In the genomic region with DNA sequence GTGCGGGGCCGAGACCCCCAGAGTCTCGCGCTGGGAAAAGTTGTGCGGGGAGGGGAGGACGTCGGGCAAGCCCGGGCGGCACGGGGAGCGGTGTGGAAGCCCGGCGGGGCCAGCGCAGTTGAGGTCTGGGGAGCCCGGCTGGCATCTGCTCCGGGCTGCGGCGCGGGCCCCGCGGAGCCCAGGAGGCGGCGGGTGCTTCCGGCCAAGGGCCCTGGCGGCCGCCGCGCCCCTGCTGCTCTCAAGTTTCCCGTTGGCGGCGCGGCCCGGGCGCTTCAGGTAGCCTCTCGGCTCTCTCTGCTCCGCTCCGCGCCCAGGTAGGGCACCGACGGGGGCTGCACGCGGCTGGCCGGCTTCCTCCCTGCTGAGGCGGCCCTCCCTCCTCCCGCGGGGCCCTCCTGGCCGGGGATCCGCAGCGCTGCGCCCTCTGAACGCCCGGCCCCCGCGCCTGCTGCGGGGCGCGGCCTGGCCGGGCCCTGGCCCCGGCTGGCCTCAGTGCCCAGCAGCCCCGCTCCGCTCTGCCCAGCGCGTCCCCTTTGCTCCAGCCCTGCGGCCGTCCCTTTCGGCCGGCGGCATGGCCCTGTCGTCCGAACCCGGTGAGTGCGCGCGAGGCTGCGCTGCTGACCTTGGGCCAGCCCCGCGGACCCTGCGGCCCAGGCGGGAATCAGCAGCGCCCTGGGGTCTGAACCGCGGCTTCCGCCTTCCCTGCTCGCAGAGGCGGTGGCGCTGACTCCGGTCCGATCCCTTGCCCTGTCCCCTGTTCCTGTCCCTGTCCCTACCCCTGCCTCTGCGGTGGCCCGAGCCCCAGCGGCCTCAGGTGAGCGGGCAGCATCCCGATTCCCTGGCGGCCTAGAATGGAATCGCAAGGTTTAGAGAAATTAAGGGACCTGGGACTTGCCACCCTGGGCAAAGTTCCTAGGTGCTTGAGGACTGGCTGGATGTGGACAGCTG, we compare ENCODE assay signal across 1 cellular context.
A peak's percentile ranks its signal among the peaks of the same experiment; 100 is the strongest.
TF ChIP-seq lines count a peak whose summit lies in the region.

No MANE protein-coding gene starts in this region.

TF ChIP-seq in HepG2, 621 proteins besides CTCF, POLR2A, EP300 and RAD21 (continued from another document and continues in another):
- TF ChIP-seq, protein P1, sequence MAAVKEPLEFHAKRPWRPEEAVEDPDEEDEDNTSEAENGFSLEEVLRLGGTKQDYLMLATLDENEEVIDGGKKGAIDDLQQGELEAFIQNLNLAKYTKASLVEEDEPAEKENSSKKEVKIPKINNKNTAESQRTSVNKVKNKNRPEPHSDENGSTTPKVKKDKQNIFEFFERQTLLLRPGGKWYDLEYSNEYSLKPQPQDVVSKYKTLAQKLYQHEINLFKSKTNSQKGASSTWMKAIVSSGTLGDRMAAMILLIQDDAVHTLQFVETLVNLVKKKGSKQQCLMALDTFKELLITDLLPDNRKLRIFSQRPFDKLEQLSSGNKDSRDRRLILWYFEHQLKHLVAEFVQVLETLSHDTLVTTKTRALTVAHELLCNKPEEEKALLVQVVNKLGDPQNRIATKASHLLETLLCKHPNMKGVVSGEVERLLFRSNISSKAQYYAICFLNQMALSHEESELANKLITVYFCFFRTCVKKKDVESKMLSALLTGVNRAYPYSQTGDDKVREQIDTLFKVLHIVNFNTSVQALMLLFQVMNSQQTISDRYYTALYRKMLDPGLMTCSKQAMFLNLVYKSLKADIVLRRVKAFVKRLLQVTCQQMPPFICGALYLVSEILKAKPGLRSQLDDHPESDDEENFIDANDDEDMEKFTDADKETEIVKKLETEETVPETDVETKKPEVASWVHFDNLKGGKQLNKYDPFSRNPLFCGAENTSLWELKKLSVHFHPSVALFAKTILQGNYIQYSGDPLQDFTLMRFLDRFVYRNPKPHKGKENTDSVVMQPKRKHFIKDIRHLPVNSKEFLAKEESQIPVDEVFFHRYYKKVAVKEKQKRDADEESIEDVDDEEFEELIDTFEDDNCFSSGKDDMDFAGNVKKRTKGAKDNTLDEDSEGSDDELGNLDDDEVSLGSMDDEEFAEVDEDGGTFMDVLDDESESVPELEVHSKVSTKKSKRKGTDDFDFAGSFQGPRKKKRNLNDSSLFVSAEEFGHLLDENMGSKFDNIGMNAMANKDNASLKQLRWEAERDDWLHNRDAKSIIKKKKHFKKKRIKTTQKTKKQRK (IDR thresholded peaks at IDR 0.05; ENCODE audit: low read length), result no peak
- TF ChIP-seq SCMH1 (CRISPR knock-in tag; IDR thresholded peaks at IDR 0.05; ENCODE audit: borderline replicate concordance) (no peak), IKZF4 (CRISPR knock-in tag; IDR thresholded peaks at IDR 0.05; ENCODE audit: borderline replicate concordance, low read depth, not compliant biosample characterization) (no peak), GZF1 (CRISPR knock-in tag; IDR thresholded peaks at IDR 0.05) (0 out of 2 replicates have a peak, but pooled peaks have one; percentile 34), ATRX (CRISPR knock-in tag; IDR thresholded peaks at IDR 0.05; ENCODE audit: borderline replicate concordance) (no peak), ZFP62 (CRISPR knock-in tag; IDR thresholded peaks at IDR 0.05) (no peak), ZNF335 (CRISPR knock-in tag; IDR thresholded peaks at IDR 0.05) (no peak), ZFX (CRISPR knock-in tag; IDR thresholded peaks at IDR 0.05; ENCODE audit: low read depth) (peak; percentile 59), SAP130 (CRISPR knock-in tag; IDR thresholded peaks at IDR 0.05; ENCODE audit: low read depth) (no peak), PHB2 (IDR thresholded peaks at IDR 0.05; ENCODE audit: partially characterized antibody) (no peak), GATA4 (IDR thresholded peaks at IDR 0.05; ENCODE audit: borderline replicate concordance, low read depth) (no peak), TAF15 (IDR thresholded peaks at IDR 0.05; ENCODE audit: low read depth, low read length, poor library complexity, severe bottlenecking) (no peak), GABPB1 (CRISPR knock-in tag; IDR thresholded peaks at IDR 0.05) (peak; percentile 26; the same call in 1 of the 2 replicates), SMAD1 (CRISPR knock-in tag; IDR thresholded peaks at IDR 0.05; ENCODE audit: borderline replicate concordance, low read depth) (no peak), ZNF766 (CRISPR knock-in tag; IDR thresholded peaks at IDR 0.05; ENCODE audit: borderline replicate concordance) (no peak), SMAD9 (CRISPR knock-in tag; IDR thresholded peaks at IDR 0.05) (no peak), SKI (IDR thresholded peaks at IDR 0.05; ENCODE audit: partially characterized antibody) (no peak), KAT7 (CRISPR knock-in tag; IDR thresholded peaks at IDR 0.05; ENCODE audit: borderline replicate concordance) (no peak), ZFP37 (CRISPR knock-in tag; IDR thresholded peaks at IDR 0.05; ENCODE audit: borderline replicate concordance) (no peak), RNF2 (conservative IDR thresholded peaks at IDR 0.05; ENCODE audit: low read depth) (no peak), CCDC6 (CRISPR knock-in tag; IDR thresholded peaks at IDR 0.05) (no peak), SP2 (CRISPR knock-in tag; IDR thresholded peaks at IDR 0.05) (no peak), ZNF430 (CRISPR knock-in tag; IDR thresholded peaks at IDR 0.05) (no peak), KDM5A (IDR thresholded peaks at IDR 0.05; ENCODE audit: borderline replicate concordance, low read length) (no peak), GPN1 (CRISPR knock-in tag; IDR thresholded peaks at IDR 0.05; ENCODE audit: borderline replicate concordance) (no peak), ZNF644 (CRISPR knock-in tag; IDR thresholded peaks at IDR 0.05; ENCODE audit: low read depth) (no peak), EZH2 (conservative IDR thresholded peaks at IDR 0.05; ENCODE audit: low read depth, low read length) (no peak), ARHGAP35 (CRISPR knock-in tag; IDR thresholded peaks at IDR 0.05; ENCODE audit: borderline replicate concordance) (no peak), ZNF264 (CRISPR knock-in tag; IDR thresholded peaks at IDR 0.05) (no peak), FOXA3 (CRISPR knock-in tag; IDR thresholded peaks at IDR 0.05) (no peak), MBD4 (IDR thresholded peaks at IDR 0.05; ENCODE audit: borderline replicate concordance, low read length) (no peak), ZKSCAN5 (CRISPR knock-in tag; IDR thresholded peaks at IDR 0.05) (no peak)
- TF ChIP-seq, protein P2, sequence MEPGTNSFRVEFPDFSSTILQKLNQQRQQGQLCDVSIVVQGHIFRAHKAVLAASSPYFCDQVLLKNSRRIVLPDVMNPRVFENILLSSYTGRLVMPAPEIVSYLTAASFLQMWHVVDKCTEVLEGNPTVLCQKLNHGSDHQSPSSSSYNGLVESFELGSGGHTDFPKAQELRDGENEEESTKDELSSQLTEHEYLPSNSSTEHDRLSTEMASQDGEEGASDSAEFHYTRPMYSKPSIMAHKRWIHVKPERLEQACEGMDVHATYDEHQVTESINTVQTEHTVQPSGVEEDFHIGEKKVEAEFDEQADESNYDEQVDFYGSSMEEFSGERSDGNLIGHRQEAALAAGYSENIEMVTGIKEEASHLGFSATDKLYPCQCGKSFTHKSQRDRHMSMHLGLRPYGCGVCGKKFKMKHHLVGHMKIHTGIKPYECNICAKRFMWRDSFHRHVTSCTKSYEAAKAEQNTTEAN (CRISPR knock-in tag; conservative IDR thresholded peaks at IDR 0.05), result 0 out of 2 replicates have a peak, but pooled peaks have one; percentile 22
- TF ChIP-seq, protein P3, sequence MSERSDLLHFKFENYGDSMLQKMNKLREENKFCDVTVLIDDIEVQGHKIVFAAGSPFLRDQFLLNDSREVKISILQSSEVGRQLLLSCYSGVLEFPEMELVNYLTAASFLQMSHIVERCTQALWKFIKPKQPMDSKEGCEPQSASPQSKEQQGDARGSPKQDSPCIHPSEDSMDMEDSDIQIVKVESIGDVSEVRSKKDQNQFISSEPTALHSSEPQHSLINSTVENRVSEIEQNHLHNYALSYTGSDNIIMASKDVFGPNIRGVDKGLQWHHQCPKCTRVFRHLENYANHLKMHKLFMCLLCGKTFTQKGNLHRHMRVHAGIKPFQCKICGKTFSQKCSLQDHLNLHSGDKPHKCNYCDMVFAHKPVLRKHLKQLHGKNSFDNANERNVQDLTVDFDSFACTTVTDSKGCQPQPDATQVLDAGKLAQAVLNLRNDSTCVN (CRISPR knock-in tag; IDR thresholded peaks at IDR 0.05; ENCODE audit: borderline replicate concordance), result no peak
- TF ChIP-seq, protein P4, sequence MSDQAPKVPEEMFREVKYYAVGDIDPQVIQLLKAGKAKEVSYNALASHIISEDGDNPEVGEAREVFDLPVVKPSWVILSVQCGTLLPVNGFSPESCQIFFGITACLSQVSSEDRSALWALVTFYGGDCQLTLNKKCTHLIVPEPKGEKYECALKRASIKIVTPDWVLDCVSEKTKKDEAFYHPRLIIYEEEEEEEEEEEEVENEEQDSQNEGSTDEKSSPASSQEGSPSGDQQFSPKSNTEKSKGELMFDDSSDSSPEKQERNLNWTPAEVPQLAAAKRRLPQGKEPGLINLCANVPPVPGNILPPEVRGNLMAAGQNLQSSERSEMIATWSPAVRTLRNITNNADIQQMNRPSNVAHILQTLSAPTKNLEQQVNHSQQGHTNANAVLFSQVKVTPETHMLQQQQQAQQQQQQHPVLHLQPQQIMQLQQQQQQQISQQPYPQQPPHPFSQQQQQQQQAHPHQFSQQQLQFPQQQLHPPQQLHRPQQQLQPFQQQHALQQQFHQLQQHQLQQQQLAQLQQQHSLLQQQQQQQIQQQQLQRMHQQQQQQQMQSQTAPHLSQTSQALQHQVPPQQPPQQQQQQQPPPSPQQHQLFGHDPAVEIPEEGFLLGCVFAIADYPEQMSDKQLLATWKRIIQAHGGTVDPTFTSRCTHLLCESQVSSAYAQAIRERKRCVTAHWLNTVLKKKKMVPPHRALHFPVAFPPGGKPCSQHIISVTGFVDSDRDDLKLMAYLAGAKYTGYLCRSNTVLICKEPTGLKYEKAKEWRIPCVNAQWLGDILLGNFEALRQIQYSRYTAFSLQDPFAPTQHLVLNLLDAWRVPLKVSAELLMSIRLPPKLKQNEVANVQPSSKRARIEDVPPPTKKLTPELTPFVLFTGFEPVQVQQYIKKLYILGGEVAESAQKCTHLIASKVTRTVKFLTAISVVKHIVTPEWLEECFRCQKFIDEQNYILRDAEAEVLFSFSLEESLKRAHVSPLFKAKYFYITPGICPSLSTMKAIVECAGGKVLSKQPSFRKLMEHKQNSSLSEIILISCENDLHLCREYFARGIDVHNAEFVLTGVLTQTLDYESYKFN (CRISPR knock-in tag; conservative IDR thresholded peaks at IDR 0.05), result no peak
- TF ChIP-seq, protein P5, sequence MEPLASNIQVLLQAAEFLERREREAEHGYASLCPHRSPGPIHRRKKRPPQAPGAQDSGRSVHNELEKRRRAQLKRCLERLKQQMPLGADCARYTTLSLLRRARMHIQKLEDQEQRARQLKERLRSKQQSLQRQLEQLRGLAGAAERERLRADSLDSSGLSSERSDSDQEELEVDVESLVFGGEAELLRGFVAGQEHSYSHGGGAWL (CRISPR knock-in tag; IDR thresholded peaks at IDR 0.05), result no peak
- TF ChIP-seq, protein P6, sequence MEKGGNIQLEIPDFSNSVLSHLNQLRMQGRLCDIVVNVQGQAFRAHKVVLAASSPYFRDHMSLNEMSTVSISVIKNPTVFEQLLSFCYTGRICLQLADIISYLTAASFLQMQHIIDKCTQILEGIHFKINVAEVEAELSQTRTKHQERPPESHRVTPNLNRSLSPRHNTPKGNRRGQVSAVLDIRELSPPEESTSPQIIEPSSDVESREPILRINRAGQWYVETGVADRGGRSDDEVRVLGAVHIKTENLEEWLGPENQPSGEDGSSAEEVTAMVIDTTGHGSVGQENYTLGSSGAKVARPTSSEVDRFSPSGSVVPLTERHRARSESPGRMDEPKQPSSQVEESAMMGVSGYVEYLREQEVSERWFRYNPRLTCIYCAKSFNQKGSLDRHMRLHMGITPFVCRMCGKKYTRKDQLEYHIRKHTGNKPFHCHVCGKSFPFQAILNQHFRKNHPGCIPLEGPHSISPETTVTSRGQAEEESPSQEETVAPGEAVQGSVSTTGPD (CRISPR knock-in tag; IDR thresholded peaks at IDR 0.05), result no peak
- TF ChIP-seq, protein P7, sequence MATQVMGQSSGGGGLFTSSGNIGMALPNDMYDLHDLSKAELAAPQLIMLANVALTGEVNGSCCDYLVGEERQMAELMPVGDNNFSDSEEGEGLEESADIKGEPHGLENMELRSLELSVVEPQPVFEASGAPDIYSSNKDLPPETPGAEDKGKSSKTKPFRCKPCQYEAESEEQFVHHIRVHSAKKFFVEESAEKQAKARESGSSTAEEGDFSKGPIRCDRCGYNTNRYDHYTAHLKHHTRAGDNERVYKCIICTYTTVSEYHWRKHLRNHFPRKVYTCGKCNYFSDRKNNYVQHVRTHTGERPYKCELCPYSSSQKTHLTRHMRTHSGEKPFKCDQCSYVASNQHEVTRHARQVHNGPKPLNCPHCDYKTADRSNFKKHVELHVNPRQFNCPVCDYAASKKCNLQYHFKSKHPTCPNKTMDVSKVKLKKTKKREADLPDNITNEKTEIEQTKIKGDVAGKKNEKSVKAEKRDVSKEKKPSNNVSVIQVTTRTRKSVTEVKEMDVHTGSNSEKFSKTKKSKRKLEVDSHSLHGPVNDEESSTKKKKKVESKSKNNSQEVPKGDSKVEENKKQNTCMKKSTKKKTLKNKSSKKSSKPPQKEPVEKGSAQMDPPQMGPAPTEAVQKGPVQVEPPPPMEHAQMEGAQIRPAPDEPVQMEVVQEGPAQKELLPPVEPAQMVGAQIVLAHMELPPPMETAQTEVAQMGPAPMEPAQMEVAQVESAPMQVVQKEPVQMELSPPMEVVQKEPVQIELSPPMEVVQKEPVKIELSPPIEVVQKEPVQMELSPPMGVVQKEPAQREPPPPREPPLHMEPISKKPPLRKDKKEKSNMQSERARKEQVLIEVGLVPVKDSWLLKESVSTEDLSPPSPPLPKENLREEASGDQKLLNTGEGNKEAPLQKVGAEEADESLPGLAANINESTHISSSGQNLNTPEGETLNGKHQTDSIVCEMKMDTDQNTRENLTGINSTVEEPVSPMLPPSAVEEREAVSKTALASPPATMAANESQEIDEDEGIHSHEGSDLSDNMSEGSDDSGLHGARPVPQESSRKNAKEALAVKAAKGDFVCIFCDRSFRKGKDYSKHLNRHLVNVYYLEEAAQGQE (IDR thresholded peaks at IDR 0.05; ENCODE audit: borderline replicate concordance in 1 of 2, low read depth in 1 of 2, low read length in 2 of 2), result no peak
- TF ChIP-seq, protein P8, sequence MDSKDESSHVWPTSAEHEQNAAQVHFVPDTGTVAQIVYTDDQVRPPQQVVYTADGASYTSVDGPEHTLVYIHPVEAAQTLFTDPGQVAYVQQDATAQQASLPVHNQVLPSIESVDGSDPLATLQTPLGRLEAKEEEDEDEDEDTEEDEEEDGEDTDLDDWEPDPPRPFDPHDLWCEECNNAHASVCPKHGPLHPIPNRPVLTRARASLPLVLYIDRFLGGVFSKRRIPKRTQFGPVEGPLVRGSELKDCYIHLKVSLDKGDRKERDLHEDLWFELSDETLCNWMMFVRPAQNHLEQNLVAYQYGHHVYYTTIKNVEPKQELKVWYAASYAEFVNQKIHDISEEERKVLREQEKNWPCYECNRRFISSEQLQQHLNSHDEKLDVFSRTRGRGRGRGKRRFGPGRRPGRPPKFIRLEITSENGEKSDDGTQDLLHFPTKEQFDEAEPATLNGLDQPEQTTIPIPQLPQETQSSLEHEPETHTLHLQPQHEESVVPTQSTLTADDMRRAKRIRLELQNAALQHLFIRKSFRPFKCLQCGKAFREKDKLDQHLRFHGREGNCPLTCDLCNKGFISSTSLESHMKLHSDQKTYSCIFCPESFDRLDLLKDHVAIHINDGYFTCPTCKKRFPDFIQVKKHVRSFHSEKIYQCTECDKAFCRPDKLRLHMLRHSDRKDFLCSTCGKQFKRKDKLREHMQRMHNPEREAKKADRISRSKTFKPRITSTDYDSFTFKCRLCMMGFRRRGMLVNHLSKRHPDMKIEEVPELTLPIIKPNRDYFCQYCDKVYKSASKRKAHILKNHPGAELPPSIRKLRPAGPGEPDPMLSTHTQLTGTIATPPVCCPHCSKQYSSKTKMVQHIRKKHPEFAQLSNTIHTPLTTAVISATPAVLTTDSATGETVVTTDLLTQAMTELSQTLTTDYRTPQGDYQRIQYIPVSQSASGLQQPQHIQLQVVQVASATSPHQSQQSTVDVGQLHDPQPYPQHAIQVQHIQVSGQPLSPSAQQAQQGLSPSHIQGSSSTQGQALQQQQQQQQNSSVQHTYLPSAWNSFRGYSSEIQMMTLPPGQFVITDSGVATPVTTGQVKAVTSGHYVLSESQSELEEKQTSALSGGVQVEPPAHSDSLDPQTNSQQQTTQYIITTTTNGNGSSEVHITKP (CRISPR knock-in tag; IDR thresholded peaks at IDR 0.05; ENCODE audit: low read depth), result no peak
